In the genomic region with DNA sequence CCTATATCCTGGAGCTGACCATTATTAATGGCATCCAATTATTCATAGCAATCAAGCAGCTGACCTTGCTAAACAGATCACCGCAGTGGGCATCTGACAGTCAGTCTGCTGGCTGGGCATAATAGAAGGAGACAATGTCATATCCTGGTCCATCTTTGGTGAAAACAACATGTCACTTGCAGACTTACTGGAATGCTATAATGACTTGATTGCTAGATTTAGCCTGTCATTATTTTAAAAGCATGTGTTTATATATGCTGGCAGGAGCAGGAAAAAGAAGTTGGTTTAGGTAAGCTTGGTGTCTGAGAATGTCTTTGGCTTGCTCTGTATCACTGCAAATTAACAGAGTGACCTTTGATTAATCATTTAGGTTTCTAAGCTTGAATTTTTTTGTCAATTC, we compare ENCODE assay signal across 11 cellular contexts.
"Had no signal": no experiment of that assay in that cellular context is flagged by ENCODE, and none has a peak within 500 bp of the region (broad histone marks: within the 10 kb centered on the region; RNA-seq: fewer than 3 reads in every experiment).

No MANE protein-coding gene starts in this region.

- ATAC-seq: GM23338, HCT116 had no signal

- H3K4me2 ChIP-seq: GM23338 had no signal

- H3K9me3 ChIP-seq: HAP-1 had no signal

- H3K36me3 ChIP-seq: HAP-1 had no signal

- DNase-seq: GM23248, GOT3, H7, H9, HCEC 1CT, HFFc6 had no signal

- H2AFZ ChIP-seq: GM23248, GM23338 had no signal

- H3K9ac ChIP-seq: GM23248 had no signal

- H3K27ac ChIP-seq: GM23248 had no signal

- FAIRE-seq: H1, H54 had no signal

- H3K4me1 ChIP-seq: HAP-1 had no signal

- H3K4me3 ChIP-seq: GM23248, GM23338, HAP-1 had no signal
